ENCODE assay signal across 25 cellular contexts in the genomic region with DNA sequence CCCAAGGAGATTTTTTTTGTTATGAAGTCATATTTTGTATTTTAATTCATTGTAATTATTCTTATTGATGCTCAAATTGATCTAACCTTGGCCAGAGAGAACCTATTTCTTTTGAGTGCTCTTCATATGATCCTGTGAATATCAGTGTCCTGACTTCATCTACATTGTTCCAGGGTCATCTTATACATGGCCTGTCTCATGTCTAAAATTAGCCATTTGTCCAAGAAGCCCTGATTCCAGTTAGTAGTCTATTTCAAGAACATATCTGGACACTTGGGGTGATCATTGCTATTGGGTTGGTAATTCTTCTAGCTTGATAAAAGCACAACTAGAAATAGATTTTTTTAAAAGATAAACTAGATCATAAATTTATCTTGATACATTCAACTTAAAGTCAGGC.
"Had no signal": no experiment of that assay in that cellular context is flagged by ENCODE, and none has a peak within 500 bp of the region (broad histone marks: within the 10 kb centered on the region; RNA-seq: fewer than 3 reads in every experiment).

No MANE protein-coding gene starts in this region.

- FAIRE-seq: endothelial cell of umbilical vein had no signal

- H3K27ac ChIP-seq: colonic mucosa, coronary artery, dorsolateral prefrontal cortex, epithelial cell of prostate, esophagus muscularis mucosa, esophagus squamous epithelium, foreskin keratinocyte, gastrocnemius medialis, gastroesophageal sphincter, heart left ventricle, heart right ventricle had no signal

- H3K36me3 ChIP-seq: colonic mucosa, esophagus muscularis mucosa, esophagus squamous epithelium, gastrocnemius medialis, gastroesophageal sphincter, heart left ventricle, heart right ventricle had no signal

- H3K9me3 ChIP-seq: colonic mucosa, esophagus muscularis mucosa, esophagus squamous epithelium, gastrocnemius medialis, gastroesophageal sphincter, heart left ventricle, heart right ventricle had no signal

- H3K4me3 ChIP-seq: colonic mucosa, coronary artery, dorsolateral prefrontal cortex, esophagus muscularis mucosa, esophagus squamous epithelium, gastrocnemius medialis, gastroesophageal sphincter, heart left ventricle, heart right ventricle had no signal

- DNase-seq: colonic mucosa; cortex of kidney; dermis blood vessel endothelial cell; dorsolateral prefrontal cortex; effector CD4-positive, alpha-beta T cell; effector CD8-positive, alpha-beta T cell; effector memory CD4-positive, alpha-beta T cell; effector memory CD8-positive, alpha-beta T cell; endodermal cell; erythroblast; esophagus squamous epithelium; foreskin fibroblast; foreskin keratinocyte; foreskin melanocyte; gastrocnemius medialis; glutamatergic neuron; head of caudate nucleus; heart left ventricle; heart right ventricle had no signal

- ATAC-seq: effector memory CD8-positive, alpha-beta T cell; esophagus mucosa; foreskin keratinocyte; gastrocnemius medialis; gastroesophageal sphincter; heart left ventricle; heart right ventricle had no signal

- H3K4me1 ChIP-seq: colonic mucosa, esophagus muscularis mucosa, esophagus squamous epithelium, foreskin keratinocyte, heart right ventricle had no signal

- H3K27me3 ChIP-seq: colonic mucosa, dorsolateral prefrontal cortex, esophagus muscularis mucosa, esophagus squamous epithelium, foreskin keratinocyte, gastrocnemius medialis, gastroesophageal sphincter, heart left ventricle, heart right ventricle had no signal
